ENCODE assay signal across 1 cellular context in the genomic region with DNA sequence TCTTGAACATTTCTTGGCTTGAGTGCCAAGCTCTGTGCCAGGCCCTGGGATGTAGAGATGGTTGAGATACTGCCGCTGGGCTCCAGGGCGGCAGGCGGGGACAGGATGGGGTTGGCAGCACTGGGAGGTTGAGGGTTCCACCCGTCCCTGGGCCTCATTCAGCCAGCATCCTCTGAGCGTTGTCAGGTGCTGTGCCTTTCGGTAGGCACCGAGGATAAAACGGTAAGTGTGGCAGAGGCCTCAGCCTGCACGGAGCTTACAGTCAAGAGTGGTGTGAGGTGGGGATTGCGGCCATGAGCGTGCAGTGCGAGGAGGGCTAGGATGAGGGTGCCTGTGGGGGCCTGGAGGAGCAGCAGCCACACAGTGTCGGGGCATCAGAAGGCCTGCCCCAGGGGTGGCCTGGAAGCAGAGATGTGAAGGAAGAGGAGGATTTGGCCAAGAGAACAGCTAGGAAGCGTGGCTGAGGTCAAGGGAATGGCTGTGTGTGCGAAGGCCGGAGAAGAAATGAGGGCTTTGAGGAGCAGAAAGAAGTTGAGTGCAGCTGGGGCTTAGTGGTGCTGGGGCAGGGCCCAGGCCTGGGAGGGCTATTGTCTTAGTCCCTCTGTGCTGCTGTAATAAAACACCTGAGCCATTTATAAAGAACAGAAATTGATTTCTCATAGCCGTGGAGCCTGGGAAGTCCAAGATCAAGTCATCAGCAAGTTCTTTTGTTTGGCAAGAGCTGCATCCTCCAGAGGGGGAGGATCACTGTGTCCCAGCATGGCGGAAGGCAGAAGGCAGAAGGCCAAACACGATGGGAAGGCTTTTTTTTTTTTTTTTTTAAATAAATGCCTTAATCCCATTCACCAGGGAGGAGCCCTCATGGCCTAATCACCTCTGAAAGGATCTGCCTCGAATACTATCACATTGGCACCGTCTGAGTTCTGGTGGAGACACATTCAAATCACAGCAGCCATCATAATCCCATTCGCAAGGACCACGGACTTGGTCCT.
TF ChIP-seq lines count a peak whose summit lies in the region.

No MANE protein-coding gene starts in this region.

TF ChIP-seq in IMR-90, 13 proteins besides CTCF, POLR2A, EP300 and RAD21 (continued from another document):
- TF ChIP-seq, protein P1, sequence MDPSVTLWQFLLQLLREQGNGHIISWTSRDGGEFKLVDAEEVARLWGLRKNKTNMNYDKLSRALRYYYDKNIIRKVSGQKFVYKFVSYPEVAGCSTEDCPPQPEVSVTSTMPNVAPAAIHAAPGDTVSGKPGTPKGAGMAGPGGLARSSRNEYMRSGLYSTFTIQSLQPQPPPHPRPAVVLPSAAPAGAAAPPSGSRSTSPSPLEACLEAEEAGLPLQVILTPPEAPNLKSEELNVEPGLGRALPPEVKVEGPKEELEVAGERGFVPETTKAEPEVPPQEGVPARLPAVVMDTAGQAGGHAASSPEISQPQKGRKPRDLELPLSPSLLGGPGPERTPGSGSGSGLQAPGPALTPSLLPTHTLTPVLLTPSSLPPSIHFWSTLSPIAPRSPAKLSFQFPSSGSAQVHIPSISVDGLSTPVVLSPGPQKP (IDR thresholded peaks at IDR 0.05; ENCODE audit: borderline replicate concordance, low read depth, low read length): no peak
- TF ChIP-seq SMC3 (IDR thresholded peaks at IDR 0.05; ENCODE audit: low read depth, low read length) (no peak), FOS (IDR thresholded peaks at IDR 0.05; ENCODE audit: low read depth, low read length) (no peak), BHLHE40 (IDR thresholded peaks at IDR 0.05; ENCODE audit: low read depth, low read length) (no peak), RFX5 (IDR thresholded peaks at IDR 0.05; ENCODE audit: low read depth, low read length) (no peak), MXI1 (IDR thresholded peaks at IDR 0.05; ENCODE audit: borderline replicate concordance, low read depth, low read length) (no peak)
- TF ChIP-seq, protein P2, sequence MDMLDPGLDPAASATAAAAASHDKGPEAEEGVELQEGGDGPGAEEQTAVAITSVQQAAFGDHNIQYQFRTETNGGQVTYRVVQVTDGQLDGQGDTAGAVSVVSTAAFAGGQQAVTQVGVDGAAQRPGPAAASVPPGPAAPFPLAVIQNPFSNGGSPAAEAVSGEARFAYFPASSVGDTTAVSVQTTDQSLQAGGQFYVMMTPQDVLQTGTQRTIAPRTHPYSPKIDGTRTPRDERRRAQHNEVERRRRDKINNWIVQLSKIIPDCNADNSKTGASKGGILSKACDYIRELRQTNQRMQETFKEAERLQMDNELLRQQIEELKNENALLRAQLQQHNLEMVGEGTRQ (IDR thresholded peaks at IDR 0.05; ENCODE audit: low read depth, low read length): no peak
TF ChIP-seq in IMR-90: peak in this region for 0.
